In genomic region chr4:96356591-96357360, GRCh38 we compare ENCODE assay signal across 33 cellular contexts.
A peak's percentile ranks its signal among the peaks of the same experiment; 100 is the strongest.
DNase-seq lines count a peak whose midpoint lies in the region; ATAC-seq and TF ChIP-seq lines count a peak whose summit lies in the region.
"Had no signal": no experiment of that assay in that cellular context is flagged by ENCODE, and none has a peak within 500 bp of the region (broad histone marks: within the 10 kb centered on the region; RNA-seq: fewer than 3 reads in every experiment).

No MANE protein-coding gene starts in this region.

- no peaks in the 10 kb centered on the region for H3K9me3 ChIP-seq in effector memory CD4-positive, alpha-beta T cell (ENCODE audit: control insufficient read depth, low read length)
- no peaks in the 10 kb centered on the region for H3K9me3 ChIP-seq in heart left ventricle
- H3K9me3 ChIP-seq: MG63, prostate gland, sigmoid colon, tibial nerve had no signal

- in situ Hi-C loops in Caki2 (cut with HindIII; ENCODE audit: low pct_unique_long_range_greater_than_20kb, low sequenced_read_pairs): no loop called here
- in situ Hi-C loops in astrocyte of the cerebellum (cut with HindIII; ENCODE audit: low sequenced_read_pairs): no loop called here

- no peak overlapping the region for H3K27ac ChIP-seq in caudate nucleus (ENCODE audit: low read depth, low read length)
- H3K27ac ChIP-seq in effector memory CD4-positive, alpha-beta T cell (ENCODE audit: insufficient read depth, low read length, poor library complexity, severe bottlenecking): no peak overlapping the region
- no peak overlapping the region for H3K27ac ChIP-seq in heart left ventricle
- H3K27ac ChIP-seq: prostate gland, sigmoid colon, SK-N-MC, tibial nerve had no signal

- DNase-seq in Caki2 (ENCODE audit: low read depth) (peak; percentile 19), astrocyte of the cerebellum (ENCODE audit: low read depth) (peak; percentile 79), fibroblast of peridontal ligament (ENCODE audit: extremely low read depth) (peak; percentile 31), myocyte (ENCODE audit: low read depth) (peak; percentile 57), caudate nucleus (lab: John Stamatoyannopoulos, UW) (no peak), amniotic stem cell (lab: John Stamatoyannopoulos, UW) (no peak), heart left ventricle (no peak)
- no peak for DNase-seq in effector memory CD4-positive, alpha-beta T cell
- DNase-seq: activated CD4-positive, alpha-beta T cell treated with anti-CD3 and anti-CD28 coated beads, Interleukin-2, amount 50 U/mL, for 4 hours; activated CD8-positive, alpha-beta memory T cell treated with anti-CD3 and anti-CD28 coated beads, Interleukin-2, amount 10 ng/mL, durations not matched to agents 7 days and 5 days; activated gamma-delta T cell treated with Interleukin-2 at 50 U/mL for 16 hours; activated naive CD8-positive, alpha-beta T cell treated with anti-CD3 and anti-CD28 coated beads, Interleukin-2, amount 10 ng/mL, durations not matched to agents 7 days and 5 days; activated T-cell treated with anti-CD3 and anti-CD28 coated beads, Interleukin-2, amount 50 U/mL, for 4 hours; CD4-positive, CD25-positive, alpha-beta regulatory T cell; DND-41; HFFc6; islet precursor cell; MG63; naive thymus-derived CD8-positive, alpha-beta T cell; NCI-H1105; NCI-H1930; NCI-H524 treated with DMSO at 0.1 percent for 48 hours; NK-92 treated with Interleukin-12 subunit alpha and Interleukin-12 subunit beta, amount 100 ng/mL, for 24 hours; nucleus accumbens; PC-3; sigmoid colon; stimulated activated CD4-positive, alpha-beta T cell treated with anti-CD3 and anti-CD28 coated beads, Interleukin-4, amount 100 ng/mL, for 24 hours; T-helper 17 cell had no signal

- intact Hi-C loops in heart left ventricle (cut with DNase I): no loop called here

- no peaks in the 10 kb centered on the region for H3K36me3 ChIP-seq in effector memory CD4-positive, alpha-beta T cell (ENCODE audit: control insufficient read depth, insufficient read depth, low read length)
- no peaks in the 10 kb centered on the region for H3K36me3 ChIP-seq in heart left ventricle
- H3K36me3 ChIP-seq: MG63, prostate gland, sigmoid colon, tibial nerve had no signal

- no peak for ATAC-seq in heart left ventricle
- ATAC-seq: activated CD4-positive, CD25-positive, alpha-beta regulatory T cell treated with anti-CD3 and anti-CD28 coated beads, Interleukin-2, amount 50 U/mL, for 24 hours; activated CD8-positive, alpha-beta memory T cell treated with anti-CD3 and anti-CD28 coated beads, Interleukin-2, amount 10 ng/mL, durations not matched to agents 7 days and 5 days; activated T-cell treated with anti-CD3 and anti-CD28 coated beads, Interleukin-2, amount 50 U/mL, for 4 hours; K562; naive thymus-derived CD8-positive, alpha-beta T cell; PC-3; T-helper 17 cell had no signal

- WGBS in heart left ventricle, 4 donors: 76 to 88% (median 83%) methylated on average over 2 of the region's 2 CpGs

- H3K4me3 ChIP-seq in astrocyte of the cerebellum (ENCODE audit: low read depth, low read length) (no peak overlapping the region), heart left ventricle (no peak overlapping the region)
- no peak overlapping the region for H3K4me3 ChIP-seq in effector memory CD4-positive, alpha-beta T cell (ENCODE audit: insufficient read depth, low read depth, low read length, poor library complexity, severe bottlenecking)
- H3K4me3 ChIP-seq: K562, MG63, prostate gland, sigmoid colon, SK-N-MC, tibial nerve had no signal

- H3K4me1 ChIP-seq in effector memory CD4-positive, alpha-beta T cell (ENCODE audit: control insufficient read depth, insufficient read depth, low read length, poor library complexity, severe bottlenecking): no peaks in the 10 kb centered on the region
- H3K4me1 ChIP-seq in heart left ventricle: peaks cover 0 to 15% (median 0%) of the 10 kb centered on the region in 12 donors
- H3K4me1 ChIP-seq: prostate gland had no signal

- no peak for TF ChIP-seq CTCF in astrocyte of the cerebellum (IDR thresholded peaks at IDR 0.05; ENCODE audit: low read depth, low read length, missing control alignments)
- TF ChIP-seq CTCF in heart left ventricle (IDR thresholded peaks at IDR 0.05): no peak

- TF ChIP-seq POLR2A in heart left ventricle (IDR thresholded peaks at IDR 0.05): no peak

- H3K27me3 ChIP-seq in effector memory CD4-positive, alpha-beta T cell (replicated peaks; ENCODE audit: control insufficient read depth, insufficient read depth, low read length, poor library complexity, severe bottlenecking): no peaks in the 10 kb centered on the region
- no peaks in the 10 kb centered on the region for H3K27me3 ChIP-seq in heart left ventricle
- H3K27me3 ChIP-seq: MG63, sigmoid colon, tibial nerve had no signal

Comparison
In these comparisons a context has a peak if more than half of its experiments do, and no peak if none do; other contexts are left out.
1. DNase-seq: peak in Caki2 (single experiment), astrocyte of the cerebellum (single experiment), fibroblast of peridontal ligament (single experiment) and myocyte (single experiment); none in caudate nucleus (0 of 61), effector memory CD4-positive, alpha-beta T cell (0 of 3), amniotic stem cell (single experiment) and heart left ventricle (0 of 5).